In the genomic region with DNA sequence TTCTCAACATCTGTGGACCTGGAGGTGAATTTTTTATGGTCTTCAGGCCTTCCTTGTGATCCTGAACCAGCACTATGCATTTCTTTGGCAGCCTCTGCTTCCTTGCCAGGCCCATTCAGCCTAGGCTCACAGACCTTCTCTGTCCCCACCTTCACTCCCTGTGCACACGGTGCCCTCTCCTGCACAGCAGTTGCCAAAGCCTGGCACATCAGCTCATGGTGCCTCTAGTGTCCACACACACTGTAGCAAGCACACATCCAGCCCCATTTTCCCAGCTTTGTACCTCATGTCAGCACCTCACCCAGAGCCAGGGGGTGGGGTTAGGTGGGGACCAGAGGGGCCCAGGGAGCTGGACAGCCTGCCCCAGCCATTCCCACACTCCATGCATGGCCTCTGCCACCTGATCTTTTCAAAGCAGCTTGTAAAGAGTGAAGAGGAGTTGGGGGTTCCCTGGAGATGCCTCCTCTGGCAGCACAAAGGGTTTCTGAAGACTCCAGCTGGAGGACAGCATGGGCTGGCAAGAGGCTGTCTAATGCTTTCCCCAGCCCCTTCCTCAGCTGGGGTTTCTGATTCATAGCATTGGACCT, we compare ENCODE assay signal across 11 cellular contexts. TPM values are rescaled to one million over a fixed set of nuclear protein-coding genes. Genes with fewer than 3 reads are reported as not detected.
DNase-seq lines count a peak whose midpoint lies in the region; ATAC-seq and TF ChIP-seq lines count a peak whose summit lies in the region.
"Had no signal": no experiment of that assay in that cellular context is flagged by ENCODE, and none has a peak within 500 bp of the region (broad histone marks: within the 10 kb centered on the region; RNA-seq: fewer than 3 reads in every experiment).

No MANE protein-coding gene starts in this region.

- H3K9me3 Mint-ChIP-seq in stimulated activated naive B cell treated with anti-CD40 and anti-IgM and Interleukin-4, amounts not matched to agents 10 μg/mL and 1 μg/mL and 100 μg/mL, for 72 hours, result peaks cover 0 to 2% of the 10 kb centered on the region in 2 donors
- no peaks in the 10 kb centered on the region for H3K9me3 Mint-ChIP-seq in activated CD4-positive, alpha-beta memory T cell treated with anti-CD3 and anti-CD28 coated beads, Interleukin-2, amount 10 ng/mL, durations not matched to agents 7 days and 5 days

- CTCF ChIA-PET in activated CD4-positive, alpha-beta memory T cell treated with anti-CD3 and anti-CD28 coated beads, Interleukin-2, amount 10 ng/mL, durations not matched to agents 7 days and 5 days (lab: Charles Lee), result no interaction called here

- H3K27ac Mint-ChIP-seq in stimulated activated naive B cell treated with anti-CD40 and anti-IgM and Interleukin-4, amounts not matched to agents 10 μg/mL and 1 μg/mL and 100 μg/mL, for 72 hours, result no peak overlapping the region
- H3K27ac Mint-ChIP-seq in activated CD4-positive, alpha-beta memory T cell treated with anti-CD3 and anti-CD28 coated beads, Interleukin-2, amount 10 ng/mL, durations not matched to agents 7 days and 5 days, result no peak overlapping the region
- H3K27ac Mint-ChIP-seq: B cell had no signal

- POLR2A ChIA-PET in activated CD4-positive, alpha-beta memory T cell treated with anti-CD3 and anti-CD28 coated beads, Interleukin-2, amount 10 ng/mL, durations not matched to agents 7 days and 5 days (lab: Charles Lee), result no interaction called here

- H3K4me3 Mint-ChIP-seq in stimulated activated naive B cell treated with anti-CD40 and anti-IgM and Interleukin-4, amounts not matched to agents 10 μg/mL and 1 μg/mL and 100 μg/mL, for 72 hours, result no peak overlapping the region
- no peak overlapping the region for H3K4me3 Mint-ChIP-seq in activated CD4-positive, alpha-beta memory T cell treated with anti-CD3 and anti-CD28 coated beads, Interleukin-2, amount 10 ng/mL, durations not matched to agents 7 days and 5 days
- H3K4me3 Mint-ChIP-seq: B cell had no signal

- ATAC-seq in stimulated activated naive B cell treated with anti-CD40 and anti-IgM and Interleukin-4, amounts not matched to agents 10 μg/mL and 1 μg/mL and 100 μg/mL, for 72 hours (replicated peaks), result peak; percentile 54 to 77

- no peak overlapping the region for H3K4me3 ChIP-seq in fibroblast of the aortic adventitia (ENCODE audit: low read depth, low read length)

- TF ChIP-seq CTCF in fibroblast of the aortic adventitia (IDR thresholded peaks at IDR 0.05; ENCODE audit: insufficient read depth, low read length), result peak; percentile 71

- DNase-seq in NOMO-1 treated with DMSO at 0.1 percent for 48 hours (lab: John Stamatoyannopoulos, UW; ENCODE audit: unreplicated experiment), result peak; percentile 7
- DNase-seq in NOMO-1 (lab: John Stamatoyannopoulos, UW; ENCODE audit: unreplicated experiment in 2 of 2), result no peak
- peak; percentile 13 for DNase-seq in NCI-H2196 treated with DMSO at 0.1 percent for 48 hours (lab: John Stamatoyannopoulos, UW; ENCODE audit: unreplicated experiment)
- peak; percentile 78 for DNase-seq in fibroblast of the aortic adventitia (ENCODE audit: low read depth)
- no peak for DNase-seq in stimulated activated naive B cell treated with anti-CD40 and anti-IgM and Interleukin-4, amounts not matched to agents 10 μg/mL and 1 μg/mL and 100 μg/mL, for 72 hours
- no peak for DNase-seq in stimulated activated CD4-positive, alpha-beta T cell treated with anti-CD3 and anti-CD28 coated beads, Interleukin-4, amount 100 ng/mL, for 1 hour
- DNase-seq in midbrain (lab: John Stamatoyannopoulos, UW), result no peak
- no peak for DNase-seq in activated CD4-positive, alpha-beta memory T cell treated with anti-CD3 and anti-CD28 coated beads, Interleukin-2, amount 10 ng/mL, durations not matched to agents 7 days and 5 days
- DNase-seq: activated CD4-positive, alpha-beta T cell treated with anti-CD3 and anti-CD28 coated beads for 48 hours; trophoblast cell had no signal

- H3K27me3 Mint-ChIP-seq in stimulated activated naive B cell treated with anti-CD40 and anti-IgM and Interleukin-4, amounts not matched to agents 10 μg/mL and 1 μg/mL and 100 μg/mL, for 72 hours, result peaks cover 0 to 17% of the 10 kb centered on the region in 2 donors
- H3K27me3 Mint-ChIP-seq in activated CD4-positive, alpha-beta memory T cell treated with anti-CD3 and anti-CD28 coated beads, Interleukin-2, amount 10 ng/mL, durations not matched to agents 7 days and 5 days, result no peaks in the 10 kb centered on the region

- H3K36me3 Mint-ChIP-seq in stimulated activated naive B cell treated with anti-CD40 and anti-IgM and Interleukin-4, amounts not matched to agents 10 μg/mL and 1 μg/mL and 100 μg/mL, for 72 hours, result no peaks in the 10 kb centered on the region
- H3K36me3 Mint-ChIP-seq in activated CD4-positive, alpha-beta memory T cell treated with anti-CD3 and anti-CD28 coated beads, Interleukin-2, amount 10 ng/mL, durations not matched to agents 7 days and 5 days (ENCODE audit: low read depth), result no peaks in the 10 kb centered on the region

- H3K4me1 Mint-ChIP-seq in stimulated activated naive B cell treated with anti-CD40 and anti-IgM and Interleukin-4, amounts not matched to agents 10 μg/mL and 1 μg/mL and 100 μg/mL, for 72 hours, result no peaks in the 10 kb centered on the region
- H3K4me1 Mint-ChIP-seq in activated CD4-positive, alpha-beta memory T cell treated with anti-CD3 and anti-CD28 coated beads, Interleukin-2, amount 10 ng/mL, durations not matched to agents 7 days and 5 days, result no peaks in the 10 kb centered on the region
- H3K4me1 Mint-ChIP-seq: B cell had no signal

RNA-seq across cellular contexts. Expression of a gene that starts 57.9 kb away (rescaled TPM):
- not detected in 2 replicates for total RNA-seq in fibroblast of the aortic adventitia (ENCODE audit: low replicate concordance)
- not detected for total RNA-seq in activated CD4-positive, alpha-beta memory T cell treated with anti-CD3 and anti-CD28 coated beads, Interleukin-2, amount 10 ng/mL, durations not matched to agents 7 days and 5 days
- total RNA-seq: B cell had no signal

Comparison
In these comparisons a context has a peak if more than half of its experiments do, and no peak if none do; other contexts are left out.
1. DNase-seq: peak in NOMO-1 treated with DMSO at 0.1 percent for 48 hours (single experiment), NCI-H2196 treated with DMSO at 0.1 percent for 48 hours (single experiment) and fibroblast of the aortic adventitia (single experiment); none in NOMO-1 (0 of 2), stimulated activated naive B cell treated with anti-CD40 and anti-IgM and Interleukin-4, amounts not matched to agents 10 μg/mL and 1 μg/mL and 100 μg/mL, for 72 hours (single experiment), stimulated activated CD4-positive, alpha-beta T cell treated with anti-CD3 and anti-CD28 coated beads, Interleukin-4, amount 100 ng/mL, for 1 hour (single experiment), midbrain (single experiment) and activated CD4-positive, alpha-beta memory T cell treated with anti-CD3 and anti-CD28 coated beads, Interleukin-2, amount 10 ng/mL, durations not matched to agents 7 days and 5 days (single experiment).